ENCODE assay signal across 24 cellular contexts in the genomic region with DNA sequence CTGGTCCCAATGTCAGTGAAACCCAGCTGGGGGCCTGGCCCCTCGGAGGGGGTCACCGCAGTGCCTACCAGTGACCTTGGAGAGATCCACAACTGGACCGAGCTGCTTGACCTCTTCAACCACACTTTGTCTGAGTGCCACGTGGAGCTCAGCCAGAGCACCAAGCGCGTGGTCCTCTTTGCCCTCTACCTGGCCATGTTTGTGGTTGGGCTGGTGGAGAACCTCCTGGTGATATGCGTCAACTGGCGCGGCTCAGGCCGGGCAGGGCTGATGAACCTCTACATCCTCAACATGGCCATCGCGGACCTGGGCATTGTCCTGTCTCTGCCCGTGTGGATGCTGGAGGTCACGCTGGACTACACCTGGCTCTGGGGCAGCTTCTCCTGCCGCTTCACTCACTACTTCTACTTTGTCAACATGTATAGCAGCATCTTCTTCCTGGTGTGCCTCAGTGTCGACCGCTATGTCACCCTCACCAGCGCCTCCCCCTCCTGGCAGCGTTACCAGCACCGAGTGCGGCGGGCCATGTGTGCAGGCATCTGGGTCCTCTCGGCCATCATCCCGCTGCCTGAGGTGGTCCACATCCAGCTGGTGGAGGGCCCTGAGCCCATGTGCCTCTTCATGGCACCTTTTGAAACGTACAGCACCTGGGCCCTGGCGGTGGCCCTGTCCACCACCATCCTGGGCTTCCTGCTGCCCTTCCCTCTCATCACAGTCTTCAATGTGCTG. TPM values are rescaled to one million over a fixed set of nuclear protein-coding genes. Genes with fewer than 3 reads are reported as not detected.
DNase-seq lines count a peak whose midpoint lies in the region; ATAC-seq and TF ChIP-seq lines count a peak whose summit lies in the region.
"Had no signal": no experiment of that assay in that cellular context is flagged by ENCODE, and none has a peak within 500 bp of the region (broad histone marks: within the 10 kb centered on the region; RNA-seq: fewer than 3 reads in every experiment).

No MANE protein-coding gene starts in this region.

- H3K27ac ChIP-seq in osteoblast (ENCODE audit: low read depth, low read length): no peak overlapping the region
- H3K27ac ChIP-seq: epithelial cell of prostate had no signal

- no peak overlapping the region for H3K4me3 ChIP-seq in osteoblast (ENCODE audit: insufficient read depth, low read length)

- peaks cover 10% of the 10 kb centered on the region for H3K79me2 ChIP-seq in osteoblast (ENCODE audit: insufficient read depth, low read length)

- no peaks in the 10 kb centered on the region for H3K9me3 ChIP-seq in osteoblast (ENCODE audit: low read depth, low read length)
- H3K9me3 ChIP-seq: SK-N-SH had no signal

- no peak for TF ChIP-seq CTCF in osteoblast (IDR thresholded peaks at IDR 0.05; ENCODE audit: extremely low read depth, low read depth, low read length)

- H3K4me3 Mint-ChIP-seq in activated T-helper 17 cell treated with anti-CD3 and anti-CD28 coated beads, Interleukin-2, amount 50 U/mL, for 72 hours: no peak overlapping the region
- H3K4me3 Mint-ChIP-seq: activated CD4-positive, alpha-beta T cell treated with anti-CD3 and anti-CD28 coated beads for 36 hours; activated naive CD4-positive, alpha-beta T cell treated with anti-CD3 and anti-CD28 coated beads, Interleukin-2, amount 10 ng/mL, durations not matched to agents 7 days and 5 days; activated T-helper 1 cell treated with anti-CD3 and anti-CD28 coated beads, Interleukin-12 subunit alpha, Interleukin-12 subunit beta, Interleukin-2, Interleukin-4 antibody, amounts not matched to agents 30 ng/mL and 10 ng/mL and 1 ng/mL, durations not matched to agents 14 hours and 24 hours and 36 hours; brain; nephron progenitor cell had no signal

- peak overlapping the region; percentile 65 for H3K27ac Mint-ChIP-seq in activated T-helper 17 cell treated with anti-CD3 and anti-CD28 coated beads, Interleukin-2, amount 50 U/mL, for 72 hours
- H3K27ac Mint-ChIP-seq: activated CD4-positive, alpha-beta T cell treated with anti-CD3 and anti-CD28 coated beads for 36 hours; activated naive CD4-positive, alpha-beta T cell treated with anti-CD3 and anti-CD28 coated beads, Interleukin-2, amount 10 ng/mL, durations not matched to agents 7 days and 5 days; activated T-helper 1 cell treated with anti-CD3 and anti-CD28 coated beads, Interleukin-12 subunit alpha, Interleukin-12 subunit beta, Interleukin-2, Interleukin-4 antibody, amounts not matched to agents 30 ng/mL and 10 ng/mL and 1 ng/mL, durations not matched to agents 14 hours and 24 hours and 36 hours; nephron progenitor cell had no signal

- peaks cover 30% of the 10 kb centered on the region for H4K20me1 ChIP-seq in osteoblast (ENCODE audit: insufficient read depth, low read length)

- H3K36me3 ChIP-seq in osteoblast (ENCODE audit: insufficient read depth, low read length): no peaks in the 10 kb centered on the region

- peaks cover 14% of the 10 kb centered on the region for H3K4me1 ChIP-seq in osteoblast (ENCODE audit: insufficient read depth, low read length)

- no peaks in the 10 kb centered on the region for H3K9me3 Mint-ChIP-seq in activated T-helper 17 cell treated with anti-CD3 and anti-CD28 coated beads, Interleukin-2, amount 50 U/mL, for 72 hours
- H3K9me3 Mint-ChIP-seq: activated naive CD4-positive, alpha-beta T cell treated with anti-CD3 and anti-CD28 coated beads, Interleukin-2, amount 10 ng/mL, durations not matched to agents 7 days and 5 days; activated T-helper 1 cell treated with anti-CD3 and anti-CD28 coated beads, Interleukin-12 subunit alpha, Interleukin-12 subunit beta, Interleukin-2, Interleukin-4 antibody, amounts not matched to agents 30 ng/mL and 10 ng/mL and 1 ng/mL, durations not matched to agents 14 hours and 24 hours and 36 hours; brain; nephron progenitor cell had no signal

- no peaks in the 10 kb centered on the region for H3K27me3 Mint-ChIP-seq in activated T-helper 17 cell treated with anti-CD3 and anti-CD28 coated beads, Interleukin-2, amount 50 U/mL, for 72 hours
- H3K27me3 Mint-ChIP-seq: activated CD4-positive, alpha-beta T cell treated with anti-CD3 and anti-CD28 coated beads for 36 hours had no signal

- DNase-seq in islet precursor cell: peak; percentile 48
- peak; percentile 18 for DNase-seq in stimulated activated CD8-positive, alpha-beta memory T cell treated with anti-CD3 and anti-CD28 coated beads, Interleukin-4, amount 100 ng/mL, for 48 hours
- no peak for DNase-seq in osteoblast (ENCODE audit: insufficient read length, low spot score, missing footprints)
- no peak for DNase-seq in occipital lobe (lab: John Stamatoyannopoulos, UW)
- DNase-seq: activated CD4-positive, alpha-beta T cell treated with anti-CD3 and anti-CD28 coated beads for 36 hours; activated naive CD4-positive, alpha-beta T cell treated with anti-CD3 and anti-CD28 coated beads, Interleukin-2, amount 10 ng/mL, durations not matched to agents 7 days and 5 days; C1 segment of cervical spinal cord; COR-L47; glutamatergic neuron; GOT3; NCI-H446 treated with DMSO at 0.1 percent for 48 hours; nephron progenitor cell; SK-N-SH; stimulated activated CD4-positive, alpha-beta T cell treated with anti-CD3 and anti-CD28 coated beads, Interleukin-4, amount 100 ng/mL, for 4 hours; stimulated activated naive CD4-positive, alpha-beta T cell treated with Interleukin-2 at 50 U/mL for 16 hours had no signal

- H3K36me3 Mint-ChIP-seq in activated T-helper 17 cell treated with anti-CD3 and anti-CD28 coated beads, Interleukin-2, amount 50 U/mL, for 72 hours (ENCODE audit: low read depth): peaks cover 22% of the 10 kb centered on the region

- H3K4me1 Mint-ChIP-seq in activated T-helper 17 cell treated with anti-CD3 and anti-CD28 coated beads, Interleukin-2, amount 50 U/mL, for 72 hours: peaks cover 40% of the 10 kb centered on the region

- H2AFZ ChIP-seq in osteoblast (ENCODE audit: low read length): no peak overlapping the region

- ATAC-seq in activated T-helper 17 cell treated with anti-CD3 and anti-CD28 coated beads, Interleukin-2, amount 50 U/mL, for 72 hours (replicated peaks): no peak
- ATAC-seq: activated CD4-positive, alpha-beta T cell treated with anti-CD3 and anti-CD28 coated beads for 36 hours; sciatic nerve had no signal

- peaks cover 7% of the 10 kb centered on the region for H3K27me3 ChIP-seq in osteoblast (ENCODE audit: insufficient read depth, low read length)

- no peak overlapping the region for H3K4me2 ChIP-seq in osteoblast (ENCODE audit: insufficient read depth, low read length)
- H3K4me2 ChIP-seq: SK-N-SH had no signal

RNA-seq across cellular contexts. Expression of gene ZBTB39, which starts 11.0 kb away (rescaled TPM):
- total RNA-seq in activated T-helper 17 cell treated with anti-CD3 and anti-CD28 coated beads, Interleukin-2, amount 50 U/mL, for 72 hours: 1 to 10 TPM; 4.2 to 4.7 TPM
- total RNA-seq in osteoblast (4.4 and 4.7 TPM in 2 replicates), occipital lobe (10.6 TPM)

RNA-seq across cellular contexts. Expression of gene TAC3, which starts 21.0 kb away (rescaled TPM):
- total RNA-seq in activated T-helper 17 cell treated with anti-CD3 and anti-CD28 coated beads, Interleukin-2, amount 50 U/mL, for 72 hours: 1 to 10 TPM in 1 of 2 donors, not detected in 1; 1.5 TPM
- total RNA-seq in osteoblast (not detected in 2 replicates), occipital lobe (1.6 TPM)
- total RNA-seq: cerebellum; sciatic nerve; T-helper 2 cell treated with Interferon-gamma antibody and Interleukin-4, amounts not matched to agents 100 ng/mL and 5 ng/mL, for 36 hours had no signal

RNA-seq across cellular contexts. Expression of gene RDH16, which starts 38.0 kb away (rescaled TPM):
- total RNA-seq in activated T-helper 17 cell treated with anti-CD3 and anti-CD28 coated beads, Interleukin-2, amount 50 U/mL, for 72 hours: under 1 TPM; 0.11 to 0.69 TPM
- under 0.01 TPM in 2 replicates for total RNA-seq in osteoblast
- total RNA-seq in occipital lobe: 0.62 TPM
- total RNA-seq: LHCN-M2 had no signal

RNA-seq across cellular contexts. Expression of gene MYO1A, which starts 54.6 kb away (rescaled TPM):
- 1 to 10 TPM; 2.1 to 5.1 TPM for total RNA-seq in activated T-helper 17 cell treated with anti-CD3 and anti-CD28 coated beads, Interleukin-2, amount 50 U/mL, for 72 hours
- total RNA-seq in osteoblast: under 0.01 TPM in 1 of 2 replicates, not detected in the other
- not detected for total RNA-seq in occipital lobe
- total RNA-seq: temporal lobe had no signal

Comparison
In these comparisons a context has a peak if more than half of its experiments do, and no peak if none do; other contexts are left out.
1. DNase-seq: peak in islet precursor cell (single experiment) and stimulated activated CD8-positive, alpha-beta memory T cell treated with anti-CD3 and anti-CD28 coated beads, Interleukin-4, amount 100 ng/mL, for 48 hours (single experiment); none in osteoblast (single experiment) and occipital lobe (single experiment).